ENCODE assay signal across 13 cellular contexts in the genomic region with DNA sequence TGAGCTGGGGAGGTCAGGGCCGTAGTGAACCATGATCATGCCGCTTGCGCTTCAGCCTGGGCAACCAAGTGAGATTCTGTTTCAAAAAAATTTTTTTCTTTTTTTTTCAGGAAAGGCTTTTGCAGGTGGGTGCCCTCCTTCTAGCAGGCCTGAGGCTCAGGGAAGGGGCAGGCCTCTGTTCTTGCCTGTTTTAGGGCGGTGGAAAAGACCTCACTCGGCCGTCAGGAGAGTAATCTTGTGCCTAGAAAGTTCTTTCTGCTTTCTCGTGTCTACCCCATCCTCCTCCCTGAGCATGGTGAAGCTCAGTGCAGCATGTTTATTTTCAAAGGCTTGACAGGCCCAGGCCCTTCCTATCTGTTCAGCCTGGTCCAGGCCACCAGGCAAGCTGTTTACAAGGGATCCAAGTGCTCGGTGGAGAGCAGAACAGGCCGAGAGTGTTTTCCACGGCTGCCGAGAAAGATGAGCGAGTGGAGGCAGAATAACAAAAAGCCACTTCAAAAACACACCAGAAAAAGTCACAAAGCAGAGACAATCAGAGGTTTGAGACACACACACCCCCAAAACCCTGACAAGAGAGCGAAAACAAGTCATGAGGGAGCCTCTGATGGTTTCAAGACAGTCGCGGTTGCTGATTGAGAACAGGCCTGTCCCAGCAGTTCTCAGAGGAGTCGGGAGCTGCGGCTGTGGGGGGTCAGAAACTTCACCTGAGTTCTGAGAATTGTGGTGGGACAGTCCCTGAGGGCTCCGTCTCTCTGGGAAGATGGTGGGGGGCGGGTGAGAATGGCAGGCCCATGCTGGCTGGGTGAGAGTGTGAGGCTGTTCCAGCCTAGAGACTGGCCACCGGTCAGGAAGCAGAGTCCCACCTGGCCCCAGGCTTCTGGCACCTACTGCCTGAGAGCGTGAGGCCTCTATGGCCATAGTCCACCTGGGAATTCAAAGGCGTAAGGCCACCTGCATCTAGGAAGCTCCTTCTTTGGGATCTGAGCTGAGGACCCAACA. TPM values are rescaled to one million over a fixed set of nuclear protein-coding genes. Genes with fewer than 3 reads are reported as not detected.
DNase-seq lines count a peak whose midpoint lies in the region; ATAC-seq and TF ChIP-seq lines count a peak whose summit lies in the region.
"Had no signal": no experiment of that assay in that cellular context is flagged by ENCODE, and none has a peak within 500 bp of the region (broad histone marks: within the 10 kb centered on the region; RNA-seq: fewer than 3 reads in every experiment).

No MANE protein-coding gene starts in this region.

- no peak overlapping the region for H3K4me3 ChIP-seq in hepatocyte
- no peak overlapping the region for H3K4me3 ChIP-seq in SK-N-SH (ENCODE audit: low read depth in 2 of 2, low read length in 1 of 2)
- H3K4me3 ChIP-seq: breast epithelium, tibial artery had no signal

- H4K20me1 ChIP-seq in hepatocyte (ENCODE audit: insufficient read depth, poor library complexity, severe bottlenecking) = no peaks in the 10 kb centered on the region
- no peaks in the 10 kb centered on the region for H4K20me1 ChIP-seq in SK-N-SH (ENCODE audit: insufficient read depth)

- TF ChIP-seq RAD21 in SK-N-SH (IDR thresholded peaks at IDR 0.05; ENCODE audit: low read length) = no peak

- H3K79me2 ChIP-seq in hepatocyte = no peaks in the 10 kb centered on the region
- H3K79me2 ChIP-seq in SK-N-SH (ENCODE audit: insufficient read depth) = no peaks in the 10 kb centered on the region

- H3K4me2 ChIP-seq in hepatocyte (no peak overlapping the region), SK-N-SH (no peak overlapping the region)

- H3F3A ChIP-seq in SK-N-SH (replicated peaks; ENCODE audit: insufficient read depth) = no peaks in the 10 kb centered on the region

- no peak for TF ChIP-seq EP300 in SK-N-SH (IDR thresholded peaks at IDR 0.05; ENCODE audit: borderline replicate concordance in 1 of 2, low read depth in 1 of 2, low read length in 1 of 2)

- H3K9ac ChIP-seq in SK-N-SH = no peak overlapping the region

- ATAC-seq in HG02870 (IDR thresholded peaks at IDR 0.05; ENCODE audit: unreplicated experiment) = peak; percentile 27

- H3K9me2 ChIP-seq in hepatocyte (replicated peaks; ENCODE audit: insufficient read depth) (no peaks in the 10 kb centered on the region), SK-N-SH (no peaks in the 10 kb centered on the region)

- TF ChIP-seq CTCF in hepatocyte (IDR thresholded peaks at IDR 0.05; ENCODE audit: poor library complexity) = no peak
- TF ChIP-seq CTCF in SK-N-SH (IDR thresholded peaks at IDR 0.05) = no peak

- no peaks in the 10 kb centered on the region for H3K36me3 ChIP-seq in hepatocyte (replicated peaks; ENCODE audit: insufficient read depth, low read depth)
- H3K36me3 ChIP-seq in SK-N-SH (replicated peaks in 1 of 2; ENCODE audit: control insufficient read depth in 1 of 2, insufficient read depth in 2 of 2, low read length in 1 of 2) = no peaks in the 10 kb centered on the region
- H3K36me3 ChIP-seq: breast epithelium, neutrophil, tibial artery had no signal

- POLR2A ChIA-PET in SK-N-SH (lab: Yijun Ruan, JAX) = no interaction called here

- H3K27ac ChIP-seq in hepatocyte (peak overlapping the region; percentile 32), SK-N-SH (ENCODE audit: low read depth in 2 of 2, low read length in 1 of 2) (no peak overlapping the region)
- H3K27ac ChIP-seq: breast epithelium, neutrophil, tibial artery had no signal

- H3K27me3 ChIP-seq in hepatocyte (no peaks in the 10 kb centered on the region), SK-N-SH (ENCODE audit: insufficient read depth) (peaks cover 30% of the 10 kb centered on the region; the same call in 1 of the 2 replicates)
- H3K27me3 ChIP-seq: breast epithelium, neutrophil had no signal

- H3K9me3 ChIP-seq in hepatocyte (ENCODE audit: low read depth) (no peaks in the 10 kb centered on the region), SK-N-SH (no peaks in the 10 kb centered on the region)
- H3K9me3 ChIP-seq: breast epithelium, neutrophil, tibial artery had no signal

- DNase-seq in activated CD8-positive, alpha-beta memory T cell treated with anti-CD3 and anti-CD28 coated beads, Interleukin-2, amount 50 U/mL, for 4 hours = peak; percentile 59
- DNase-seq in hepatocyte (ENCODE audit: low spot score) (no peak), COR-L47 (lab: John Stamatoyannopoulos, UW) (no peak), occipital lobe (lab: John Stamatoyannopoulos, UW) (no peak), DMS79 (lab: John Stamatoyannopoulos, UW) (no peak), SK-N-SH (no peak)
- peak; percentile 85 for DNase-seq in stimulated activated CD8-positive, alpha-beta memory T cell treated with anti-CD3 and anti-CD28 coated beads, Interleukin-4, amount 100 ng/mL, for 48 hours
- DNase-seq: NCI-H1105, tibial artery had no signal

- 73% methylated on average over 22 of the region's 22 CpGs for WGBS in hepatocyte (ENCODE audit: low lambda C conversion rate, missing lambda C conversion rate)
- WGBS in SK-N-SH (ENCODE audit: low lambda C conversion rate) = 81% methylated on average over 20 of the region's 22 CpGs

- H2AFZ ChIP-seq in hepatocyte (no peak overlapping the region), SK-N-SH (ENCODE audit: low read depth) (no peak overlapping the region)

- H3K4me1 ChIP-seq in hepatocyte (ENCODE audit: insufficient read depth) (peaks cover 2% of the 10 kb centered on the region), SK-N-SH (ENCODE audit: control insufficient read depth in 1 of 2, insufficient read depth in 2 of 2, low read depth in 1 of 2, low read length in 1 of 2) (no peaks in the 10 kb centered on the region)
- H3K4me1 ChIP-seq: breast epithelium had no signal

- CTCF ChIA-PET in SK-N-SH (lab: Yijun Ruan, JAX) = interaction anchor here (1.0 to 1.5 kb wide), 2 partner anchors 17 to 200 kb away, joined by 3 to 5 read pairs; no protein-coding TSS in a partner anchor

TF ChIP-seq in SK-N-SH, 30 proteins besides CTCF, POLR2A, EP300 and RAD21 (continues in another document):
- TF ChIP-seq FOSL2 (IDR thresholded peaks at IDR 0.05; ENCODE audit: borderline replicate concordance, low read depth) = no peak
- no peak for TF ChIP-seq TEAD4 (IDR thresholded peaks at IDR 0.05; ENCODE audit: borderline replicate concordance, insufficient read depth)
- TF ChIP-seq ZBTB33 (IDR thresholded peaks at IDR 0.05; ENCODE audit: borderline replicate concordance, low read depth) = no peak
- no peak for TF ChIP-seq REST (IDR thresholded peaks at IDR 0.05; ENCODE audit: low read depth, low read length)
- TF ChIP-seq RCOR1 (IDR thresholded peaks at IDR 0.05; ENCODE audit: low read length) = no peak
- TF ChIP-seq SIN3A (IDR thresholded peaks at IDR 0.05; ENCODE audit: borderline replicate concordance, low read depth, low read length) = no peak
- no peak for TF ChIP-seq SMC3 (IDR thresholded peaks at IDR 0.05; ENCODE audit: low read depth, low read length)
- TF ChIP-seq GATA2 (CRISPR knock-in tag; IDR thresholded peaks at IDR 0.05) = no peak
- no peak for TF ChIP-seq GABPA (IDR thresholded peaks at IDR 0.05; ENCODE audit: low read depth)
- no peak for TF ChIP-seq RXRA (IDR thresholded peaks at IDR 0.05; ENCODE audit: borderline replicate concordance, low read depth)

RNA-seq across cellular contexts. Expression of gene CCR7, which starts 37.5 kb away (rescaled TPM):
- total RNA-seq in hepatocyte (0.16 and 2.8 TPM in 2 replicates), occipital lobe (not detected)
- polyA plus RNA-seq in hepatocyte (2.9 and 4.1 TPM in 2 replicates), SK-N-SH (2012; rRNA removed) (not detected in 2 replicates)
- polyA plus RNA-seq in SK-N-SH (2012; cell fraction: cytosol; rRNA removed) = 0.03 and 0.05 TPM in 2 replicates
- 0.02 TPM in 1 of 2 replicates, not detected in the other for polyA plus RNA-seq in SK-N-SH (2012; cell fraction: nucleus; rRNA removed)
- total RNA-seq: glomerular endothelial cell had no signal

RNA-seq across cellular contexts. Expression of gene SMARCE1, which starts 44.9 kb away (rescaled TPM):
- total RNA-seq in hepatocyte (103 and 116 TPM in 2 replicates), occipital lobe (109 TPM)
- polyA plus RNA-seq in hepatocyte (99.9 and 109 TPM in 2 replicates), SK-N-SH (2012; rRNA removed) (45.9 and 54.2 TPM in 2 replicates)
- 70.8 and 94.7 TPM in 2 replicates for polyA plus RNA-seq in SK-N-SH (2012; cell fraction: cytosol; rRNA removed)
- 19.7 and 34.2 TPM in 2 replicates for polyA plus RNA-seq in SK-N-SH (2012; cell fraction: nucleus; rRNA removed)

Comparison
In these comparisons a context has a peak if more than half of its experiments do, and no peak if none do; other contexts are left out.
1. DNase-seq: peak in activated CD8-positive, alpha-beta memory T cell treated with anti-CD3 and anti-CD28 coated beads, Interleukin-2, amount 50 U/mL, for 4 hours (single experiment) and stimulated activated CD8-positive, alpha-beta memory T cell treated with anti-CD3 and anti-CD28 coated beads, Interleukin-4, amount 100 ng/mL, for 48 hours (single experiment); none in hepatocyte (single experiment), COR-L47 (single experiment), occipital lobe (single experiment), DMS79 (single experiment) and SK-N-SH (single experiment).